Comparison of ENCODE assay signal across 13 cellular contexts in genomic region chr3:182978387-182978786, GRCh38. TPM values are rescaled to one million over a fixed set of nuclear protein-coding genes. Genes with fewer than 3 reads are reported as not detected.
DNase-seq lines count a peak whose midpoint lies in the region; ATAC-seq and TF ChIP-seq lines count a peak whose summit lies in the region.
"Had no signal": no experiment of that assay in that cellular context is flagged by ENCODE, and none has a peak within 500 bp of the region (broad histone marks: within the 10 kb centered on the region; RNA-seq: fewer than 3 reads in every experiment).

No MANE protein-coding gene starts in this region.

- intact Hi-C loops in gastrocnemius medialis (cut with DNase I; ENCODE audit: low total_unique reads), result loop anchor here (2.0 to 5.0 kb wide), 2 partner anchors 16 to 186 kb away; partner anchors contain the start of gene ATP11B

- no peak overlapping the region for H2AFZ ChIP-seq in fibroblast of lung (ENCODE audit: low read length)

- no peaks in the 10 kb centered on the region for H3K9me3 ChIP-seq in fibroblast of lung (ENCODE audit: control insufficient read depth, insufficient read depth, low read depth, low read length)
- no peaks in the 10 kb centered on the region for H3K9me3 ChIP-seq in gastrocnemius medialis

- peaks cover 34% of the 10 kb centered on the region for H3K4me1 Mint-ChIP-seq in activated T-cell treated with anti-CD3 and anti-CD28 coated beads, Interleukin-2, amount 50 U/mL, for 72 hours (ENCODE audit: low read depth)

- H3K27ac ChIP-seq in fibroblast of lung (ENCODE audit: insufficient read depth, low read length) (no peak overlapping the region), gastrocnemius medialis (peak overlapping the region in 3 of 4 donors; percentile 1 to 96 (median 87))

- no peak for TF ChIP-seq POLR2A in gastrocnemius medialis (IDR thresholded peaks at IDR 0.05)

- no peaks in the 10 kb centered on the region for H3K36me3 ChIP-seq in fibroblast of lung (ENCODE audit: control insufficient read depth, insufficient read depth, low read length)
- no peaks in the 10 kb centered on the region for H3K36me3 ChIP-seq in gastrocnemius medialis

- H3K27ac Mint-ChIP-seq in activated T-cell treated with anti-CD3 and anti-CD28 coated beads, Interleukin-2, amount 50 U/mL, for 72 hours, result no peak overlapping the region

- H3K9me3 Mint-ChIP-seq in activated T-cell treated with anti-CD3 and anti-CD28 coated beads, Interleukin-2, amount 50 U/mL, for 72 hours, result no peaks in the 10 kb centered on the region
- H3K9me3 Mint-ChIP-seq: stimulated activated naive B cell treated with anti-CD40 and anti-IgM and Interleukin-4, amounts not matched to agents 10 μg/mL and 1 μg/mL and 100 μg/mL, for 72 hours had no signal

- H3K27me3 ChIP-seq in fibroblast of lung (ENCODE audit: control insufficient read depth, insufficient read depth, low read length) (no peaks in the 10 kb centered on the region), gastrocnemius medialis (no peaks in the 10 kb centered on the region)

- H3K4me3 Mint-ChIP-seq in activated T-cell treated with anti-CD3 and anti-CD28 coated beads, Interleukin-2, amount 50 U/mL, for 72 hours, result peak overlapping the region; percentile 93 to 98

- no peaks in the 10 kb centered on the region for H3K4me1 ChIP-seq in fibroblast of lung (ENCODE audit: control insufficient read depth, extremely low read depth, insufficient read depth, low read length)
- peaks cover 29 to 41% of the 10 kb centered on the region in 2 donors for H3K4me1 ChIP-seq in gastrocnemius medialis

- no peaks in the 10 kb centered on the region for H3K27me3 Mint-ChIP-seq in activated T-cell treated with anti-CD3 and anti-CD28 coated beads, Interleukin-2, amount 50 U/mL, for 72 hours (ENCODE audit: low read depth)
- H3K27me3 Mint-ChIP-seq: stimulated activated naive B cell treated with anti-CD40 and anti-IgM and Interleukin-4, amounts not matched to agents 10 μg/mL and 1 μg/mL and 100 μg/mL, for 72 hours had no signal

- TF ChIP-seq CTCF in fibroblast of lung (conservative IDR thresholded peaks at IDR 0.05 in 1 of 2, IDR thresholded peaks at IDR 0.05 in 1 of 2; ENCODE audit: low read depth in 1 of 2, low read length in 2 of 2) (no peak), gastrocnemius medialis (IDR thresholded peaks at IDR 0.05 in 4 of 5, conservative IDR thresholded peaks at IDR 0.05 in 1 of 5) (no peak)

- DNase-seq in activated T-cell treated with anti-CD3 and anti-CD28 coated beads, Interleukin-2, amount 50 U/mL, for 72 hours, result no peak
- no peak for DNase-seq in activated T-cell treated with anti-CD3 and anti-CD28 coated beads, Interleukin-2, amount 50 U/mL, for 1 hour
- peak; percentile 20 for DNase-seq in OCI-M1 (lab: John Stamatoyannopoulos, UW)
- no peak for DNase-seq in fibroblast of lung (ENCODE audit: low read depth in 2 of 2)
- DNase-seq in gastrocnemius medialis, result no peak
- no peak for DNase-seq in NCI-H1092 (lab: John Stamatoyannopoulos, UW)
- DNase-seq in COLO668 (lab: John Stamatoyannopoulos, UW; ENCODE audit: unreplicated experiment), result no peak
- DNase-seq: activated naive CD4-positive, alpha-beta T cell treated with anti-CD3 and anti-CD28 coated beads, Interleukin-2, amount 50 U/mL, for 16 hours; AML-193; NCI-H1105 treated with DMSO at 0.1 percent for 48 hours; stimulated activated CD4-positive, alpha-beta T cell treated with anti-CD3 and anti-CD28 coated beads, Interleukin-12 subunit alpha, Interleukin-12 subunit beta, amount 100 ng/mL, for 4 hours; stimulated activated naive B cell treated with anti-CD40 and anti-IgM and Interleukin-4, amounts not matched to agents 10 μg/mL and 1 μg/mL and 100 μg/mL, for 72 hours had no signal

- H3K4me3 ChIP-seq in fibroblast of lung (replicated peaks in 1 of 4; ENCODE audit: control extremely low read depth in 1 of 4, insufficient read depth in 1 of 4, low read depth in 3 of 4, low read length in 4 of 4) (peak overlapping the region in 2 of 4 experiments; percentile 68 to 92), gastrocnemius medialis (peak overlapping the region; percentile 66 to 97 (median 82))

- H3K79me2 ChIP-seq in fibroblast of lung (ENCODE audit: control insufficient read depth, insufficient read depth, low read length), result peaks cover 46% of the 10 kb centered on the region

- no peaks in the 10 kb centered on the region for H4K20me1 ChIP-seq in fibroblast of lung (ENCODE audit: control insufficient read depth, extremely low read depth, insufficient read depth, low read length)

- H3K36me3 Mint-ChIP-seq in activated T-cell treated with anti-CD3 and anti-CD28 coated beads, Interleukin-2, amount 50 U/mL, for 72 hours (ENCODE audit: insufficient read depth in 2 of 2), result peaks cover 0 to 3% of the 10 kb centered on the region in 2 donors

- H3K4me2 ChIP-seq in fibroblast of lung (ENCODE audit: extremely low read depth, insufficient read depth, low read length), result peak overlapping the region; percentile 26

- no peak for ATAC-seq in activated T-cell treated with anti-CD3 and anti-CD28 coated beads, Interleukin-2, amount 50 U/mL, for 72 hours (replicated peaks in 1 of 2)
- ATAC-seq in gastrocnemius medialis, result no peak
- no peak for ATAC-seq in HG03196 (IDR thresholded peaks at IDR 0.05; ENCODE audit: unreplicated experiment)
- ATAC-seq: stimulated activated naive B cell treated with anti-CD40 and anti-IgM and Interleukin-4, amounts not matched to agents 10 μg/mL and 1 μg/mL and 100 μg/mL, for 72 hours had no signal

- in situ Hi-C loops in gastrocnemius medialis (cut with MboI; ENCODE audit: low sequenced_read_pairs in 4 of 4), result no loop called here

- H3K9ac ChIP-seq in fibroblast of lung (ENCODE audit: insufficient read depth, low read length), result no peak overlapping the region

RNA-seq across cellular contexts. Expression of gene DCUN1D1, which starts 2.0 kb away (rescaled TPM):
- total RNA-seq in activated T-cell treated with anti-CD3 and anti-CD28 coated beads, Interleukin-2, amount 50 U/mL, for 72 hours, result 10 to 100 TPM; 43.6 to 44.6 TPM
- 26.6 and 27.5 TPM in 2 replicates for total RNA-seq in fibroblast of lung
- polyA plus RNA-seq in fibroblast of lung, result 27.7 and 31.0 TPM in 2 replicates
- polyA plus RNA-seq in fibroblast of lung (2012), result 18.1 and 18.8 TPM in 2 replicates
- 0.22 and 0.90 TPM in 2 replicates for polyA minus RNA-seq in fibroblast of lung (ENCODE audit: low replicate concordance)
- total RNA-seq in gastrocnemius medialis, result 100 to 1,000 TPM in 1 of 4 donors, 10 to 100 TPM in 3; 42.2 to 116 (median 54.4) TPM
